In the genomic region with DNA sequence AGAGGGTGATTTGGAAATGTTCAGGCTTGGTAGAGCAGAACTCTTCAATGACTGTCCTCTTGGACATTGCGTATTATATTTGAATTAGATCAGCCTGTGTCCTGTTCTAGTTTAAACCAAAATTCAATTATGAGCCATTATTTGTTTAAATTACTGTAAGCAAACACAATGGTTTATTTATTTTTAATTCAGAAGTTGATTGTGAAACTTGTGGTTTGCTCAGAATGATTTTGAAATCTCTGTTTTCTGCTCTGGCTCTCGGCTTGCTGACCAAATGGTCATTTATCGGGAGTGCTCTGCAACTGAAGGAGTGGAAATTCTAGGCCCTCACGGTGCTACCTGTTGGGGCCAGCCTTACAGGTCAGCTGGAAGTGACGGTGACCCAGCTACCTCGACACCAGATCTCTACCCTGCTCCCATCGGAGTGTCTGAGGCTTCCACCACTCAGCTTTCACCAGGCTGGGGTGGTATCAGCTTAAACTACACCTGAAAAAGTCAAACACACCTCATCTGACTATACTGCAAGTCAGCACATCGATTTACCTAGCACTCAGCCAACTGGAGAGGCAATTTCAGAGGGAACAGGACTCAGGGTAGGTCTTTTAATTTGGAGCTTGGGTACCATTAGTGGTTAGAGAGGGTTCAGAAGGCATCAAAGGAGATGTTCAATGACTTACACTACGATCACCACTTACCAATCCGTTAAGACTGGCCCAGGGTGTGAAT, we compare ENCODE assay signal across 8 cellular contexts. TPM values are rescaled to one million over a fixed set of nuclear protein-coding genes. Genes with fewer than 3 reads are reported as not detected.
A peak's percentile ranks its signal among the peaks of the same experiment; 100 is the strongest.
DNase-seq lines count a peak whose midpoint lies in the region; ATAC-seq and TF ChIP-seq lines count a peak whose summit lies in the region.

No MANE protein-coding gene starts in this region.

- H3K36me3 ChIP-seq in GM06990 (ENCODE audit: control insufficient read depth, insufficient read depth, low read length), result no peaks in the 10 kb centered on the region

- no peaks in the 10 kb centered on the region for H3K27me3 Mint-ChIP-seq in IgD-negative memory B cell
- peaks cover 13% of the 10 kb centered on the region for H3K27me3 Mint-ChIP-seq in activated naive CD8-positive, alpha-beta T cell treated with anti-CD3 and anti-CD28 coated beads for 36 hours
- H3K27me3 Mint-ChIP-seq in stimulated activated naive CD8-positive, alpha-beta T cell treated with anti-CD3 and anti-CD28 coated beads, Interleukin-15, amount 100 ng/mL, for 72 hours, result no peaks in the 10 kb centered on the region

- ATAC-seq in stimulated activated naive CD8-positive, alpha-beta T cell treated with anti-CD3 and anti-CD28 coated beads, Interleukin-15, amount 100 ng/mL, for 72 hours, result no peak
- ATAC-seq in HG03457 (IDR thresholded peaks at IDR 0.05; ENCODE audit: unreplicated experiment), result no peak
- ATAC-seq in GM21825 (IDR thresholded peaks at IDR 0.05; ENCODE audit: unreplicated experiment), result no peak

- peaks cover 19 to 27% (median 23%) of the 10 kb centered on the region in 3 donors for H3K4me1 Mint-ChIP-seq in IgD-negative memory B cell
- peaks cover 36% of the 10 kb centered on the region for H3K4me1 Mint-ChIP-seq in activated naive CD8-positive, alpha-beta T cell treated with anti-CD3 and anti-CD28 coated beads for 36 hours
- peaks cover 56% of the 10 kb centered on the region for H3K4me1 Mint-ChIP-seq in stimulated activated naive CD8-positive, alpha-beta T cell treated with anti-CD3 and anti-CD28 coated beads, Interleukin-15, amount 100 ng/mL, for 72 hours

- H3K27me3 ChIP-seq in GM06990 (replicated peaks; ENCODE audit: control insufficient read depth, insufficient read depth, low read length), result no peaks in the 10 kb centered on the region

- H3K9me3 Mint-ChIP-seq in IgD-negative memory B cell, result peaks cover 0 to 5% (median 0%) of the 10 kb centered on the region in 3 donors
- no peaks in the 10 kb centered on the region for H3K9me3 Mint-ChIP-seq in activated naive CD8-positive, alpha-beta T cell treated with anti-CD3 and anti-CD28 coated beads for 36 hours
- no peaks in the 10 kb centered on the region for H3K9me3 Mint-ChIP-seq in stimulated activated naive CD8-positive, alpha-beta T cell treated with anti-CD3 and anti-CD28 coated beads, Interleukin-15, amount 100 ng/mL, for 72 hours

- no peaks in the 10 kb centered on the region for H3K36me3 Mint-ChIP-seq in IgD-negative memory B cell
- no peaks in the 10 kb centered on the region for H3K36me3 Mint-ChIP-seq in activated naive CD8-positive, alpha-beta T cell treated with anti-CD3 and anti-CD28 coated beads for 36 hours

- peak overlapping the region; percentile 85 for H3K4me3 ChIP-seq in GM06990 (replicated peaks; ENCODE audit: low read depth, low read length)

- H3K27ac Mint-ChIP-seq in IgD-negative memory B cell, result peak overlapping the region in 2 of 3 donors; percentile 99 to 100
- peak overlapping the region; percentile 93 for H3K27ac Mint-ChIP-seq in activated naive CD8-positive, alpha-beta T cell treated with anti-CD3 and anti-CD28 coated beads for 36 hours
- H3K27ac Mint-ChIP-seq in stimulated activated naive CD8-positive, alpha-beta T cell treated with anti-CD3 and anti-CD28 coated beads, Interleukin-15, amount 100 ng/mL, for 72 hours, result peak overlapping the region; percentile 96 to 100

- DNase-seq in GM06990 (ENCODE audit: extremely low read depth, insufficient read length) (no peak), iPS-NIHi11 (ENCODE audit: low spot score) (peak; percentile 11), superior temporal gyrus (ENCODE audit: extremely low spot score) (no peak)
- no peak for DNase-seq in activated naive CD8-positive, alpha-beta T cell treated with anti-CD3 and anti-CD28 coated beads for 36 hours
- DNase-seq in stimulated activated naive CD8-positive, alpha-beta T cell treated with anti-CD3 and anti-CD28 coated beads, Interleukin-15, amount 100 ng/mL, for 72 hours, result no peak

- H3K4me3 Mint-ChIP-seq in IgD-negative memory B cell, result peak overlapping the region; percentile 91 to 97 (median 96)
- H3K4me3 Mint-ChIP-seq in activated naive CD8-positive, alpha-beta T cell treated with anti-CD3 and anti-CD28 coated beads for 36 hours, result peak overlapping the region; percentile 88
- H3K4me3 Mint-ChIP-seq in stimulated activated naive CD8-positive, alpha-beta T cell treated with anti-CD3 and anti-CD28 coated beads, Interleukin-15, amount 100 ng/mL, for 72 hours, result peak overlapping the region; percentile 82 to 97

- no peak for TF ChIP-seq CTCF in GM06990 (IDR thresholded peaks at IDR 0.05; ENCODE audit: insufficient read depth, low read length, poor library complexity, severe bottlenecking)

RNA-seq across cellular contexts. Expression of a gene that starts 36.8 kb away (rescaled TPM):
- 6.5 TPM for polyA plus RNA-seq in IgD-negative memory B cell
- total RNA-seq in activated naive CD8-positive, alpha-beta T cell treated with anti-CD3 and anti-CD28 coated beads for 36 hours, result 10 to 100 TPM; 41.2 to 46.2 TPM
